ENCODE assay signal across 2 cellular contexts in genomic region chr1:16786362-16786761, GRCh38. TPM values are rescaled to one million over a fixed set of nuclear protein-coding genes. Genes with fewer than 3 reads are reported as not detected.
"Had no signal": no experiment of that assay in that cellular context is flagged by ENCODE, and none has a peak within 500 bp of the region (broad histone marks: within the 10 kb centered on the region; RNA-seq: fewer than 3 reads in every experiment).

No MANE protein-coding gene starts in this region.

RNA-seq across cellular contexts. Expression of gene RNU1-4, which starts 46.0 kb away (rescaled TPM):
- total RNA-seq: myocyte had no signal
- polyA plus RNA-seq: psoas muscle had no signal
